ENCODE assay signal across 1 cellular context in the genomic region with DNA sequence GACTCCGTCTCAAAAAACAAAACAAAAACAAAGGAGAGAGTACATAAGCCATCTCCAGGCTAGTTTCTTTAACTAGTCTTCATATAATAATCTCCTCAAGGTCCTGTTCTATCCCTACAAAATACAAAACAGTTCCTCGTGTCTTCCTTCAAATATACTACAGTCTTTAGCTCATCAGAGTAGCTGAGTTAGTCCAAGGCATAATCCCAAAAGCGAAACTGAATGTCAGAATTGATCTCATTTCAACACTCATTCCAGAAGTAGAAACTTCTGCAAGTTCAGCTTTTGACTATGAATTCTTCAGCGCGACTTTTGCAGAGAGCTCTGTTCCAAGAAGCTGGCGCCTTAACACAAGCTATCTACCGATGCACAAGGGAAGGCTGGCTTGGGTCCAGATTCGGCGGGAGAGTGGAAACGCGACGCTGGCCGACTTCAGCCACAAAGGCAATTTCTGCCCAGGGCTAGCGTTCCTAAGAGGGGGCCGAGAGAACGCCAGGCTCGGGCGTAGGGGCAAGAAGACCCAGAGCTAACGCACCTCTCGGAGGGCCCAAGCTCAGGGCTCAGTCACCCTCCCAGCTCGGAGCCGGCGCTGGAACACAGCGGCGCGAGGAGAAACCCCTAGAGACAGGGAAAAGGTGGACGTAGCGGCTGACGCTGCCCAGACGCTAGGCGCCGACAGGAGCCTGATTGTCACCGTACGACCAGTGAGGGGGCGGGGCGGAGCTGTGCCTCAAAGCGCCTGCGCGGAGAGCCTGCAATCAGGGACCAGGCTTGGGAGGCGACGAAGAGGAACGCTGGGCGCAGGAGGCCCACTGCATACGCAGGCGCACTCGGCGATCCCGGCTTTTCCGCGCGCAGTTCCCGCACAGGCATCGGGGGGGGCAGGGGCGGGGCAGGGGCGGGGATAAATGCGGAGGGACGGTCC.
A peak's percentile ranks its signal among the peaks of the same experiment; 100 is the strongest.
TF ChIP-seq lines count a peak whose summit lies in the region.

No MANE protein-coding gene starts in this region.

TF ChIP-seq in HepG2, 621 proteins besides CTCF, POLR2A, EP300 and RAD21 (continued from another document and continues in another):
- TF ChIP-seq SIN3A (IDR thresholded peaks at IDR 0.05; ENCODE audit: borderline replicate concordance, low read depth, low read length) (peak; percentile 84; the same call in 1 of the 2 replicates), ATF1 (CRISPR knock-in tag; IDR thresholded peaks at IDR 0.05) (no peak), TBP (CRISPR knock-in tag; IDR thresholded peaks at IDR 0.05) (no peak), ZNF512B (CRISPR knock-in tag; IDR thresholded peaks at IDR 0.05; ENCODE audit: borderline replicate concordance) (no peak), ZNF556 (CRISPR knock-in tag; IDR thresholded peaks at IDR 0.05; ENCODE audit: borderline replicate concordance) (peak; percentile 59; the same call in 1 of the 2 replicates), ZNF7 (CRISPR knock-in tag; IDR thresholded peaks at IDR 0.05) (no peak), ZNF607 (CRISPR knock-in tag; IDR thresholded peaks at IDR 0.05; ENCODE audit: borderline replicate concordance) (peak; percentile 68; the same call in 1 of the 2 replicates), ARNT (IDR thresholded peaks at IDR 0.05) (no peak), RERE (CRISPR knock-in tag; IDR thresholded peaks at IDR 0.05; ENCODE audit: low read depth) (0 out of 2 replicates have a peak, but pooled peaks have one; percentile 13), ZSCAN31 (CRISPR knock-in tag; IDR thresholded peaks at IDR 0.05; ENCODE audit: low read depth) (peak; percentile 84; the same call in 1 of the 2 replicates), RBM39 (IDR thresholded peaks at IDR 0.05; ENCODE audit: low read depth, low read length, poor library complexity, severe bottlenecking) (no peak), ARHGAP35 (CRISPR knock-in tag; IDR thresholded peaks at IDR 0.05; ENCODE audit: borderline replicate concordance) (no peak), KLF6 (CRISPR knock-in tag; IDR thresholded peaks at IDR 0.05) (0 out of 2 replicates have a peak, but pooled peaks have one; percentile 8), PAWR (CRISPR knock-in tag; IDR thresholded peaks at IDR 0.05; ENCODE audit: borderline replicate concordance) (no peak), MIER3 (CRISPR knock-in tag; IDR thresholded peaks at IDR 0.05; ENCODE audit: borderline replicate concordance) (0 out of 2 replicates have a peak, but pooled peaks have one; percentile 58), MED8 (CRISPR knock-in tag; IDR thresholded peaks at IDR 0.05; ENCODE audit: insufficient replicate concordance) (no peak), TGIF2 (CRISPR knock-in tag; IDR thresholded peaks at IDR 0.05) (no peak; the same call in 1 of the 2 replicates), RBM22 (optimal IDR thresholded peaks at IDR 0.05; ENCODE audit: low read length) (no peak), TBX3 (IDR thresholded peaks at IDR 0.05; ENCODE audit: borderline replicate concordance) (no peak), ZNF225 (CRISPR knock-in tag; IDR thresholded peaks at IDR 0.05) (no peak), ZNF343 (CRISPR knock-in tag; IDR thresholded peaks at IDR 0.05) (peak; percentile 49; the same call in 1 of the 2 replicates), UBTF (CRISPR knock-in tag; IDR thresholded peaks at IDR 0.05) (peak; percentile 87), CREM (IDR thresholded peaks at IDR 0.05) (peak; percentile 57; the same call in 1 of the 2 replicates), CREM (CRISPR knock-in tag; IDR thresholded peaks at IDR 0.05) (no peak)
- TF ChIP-seq, protein P1, sequence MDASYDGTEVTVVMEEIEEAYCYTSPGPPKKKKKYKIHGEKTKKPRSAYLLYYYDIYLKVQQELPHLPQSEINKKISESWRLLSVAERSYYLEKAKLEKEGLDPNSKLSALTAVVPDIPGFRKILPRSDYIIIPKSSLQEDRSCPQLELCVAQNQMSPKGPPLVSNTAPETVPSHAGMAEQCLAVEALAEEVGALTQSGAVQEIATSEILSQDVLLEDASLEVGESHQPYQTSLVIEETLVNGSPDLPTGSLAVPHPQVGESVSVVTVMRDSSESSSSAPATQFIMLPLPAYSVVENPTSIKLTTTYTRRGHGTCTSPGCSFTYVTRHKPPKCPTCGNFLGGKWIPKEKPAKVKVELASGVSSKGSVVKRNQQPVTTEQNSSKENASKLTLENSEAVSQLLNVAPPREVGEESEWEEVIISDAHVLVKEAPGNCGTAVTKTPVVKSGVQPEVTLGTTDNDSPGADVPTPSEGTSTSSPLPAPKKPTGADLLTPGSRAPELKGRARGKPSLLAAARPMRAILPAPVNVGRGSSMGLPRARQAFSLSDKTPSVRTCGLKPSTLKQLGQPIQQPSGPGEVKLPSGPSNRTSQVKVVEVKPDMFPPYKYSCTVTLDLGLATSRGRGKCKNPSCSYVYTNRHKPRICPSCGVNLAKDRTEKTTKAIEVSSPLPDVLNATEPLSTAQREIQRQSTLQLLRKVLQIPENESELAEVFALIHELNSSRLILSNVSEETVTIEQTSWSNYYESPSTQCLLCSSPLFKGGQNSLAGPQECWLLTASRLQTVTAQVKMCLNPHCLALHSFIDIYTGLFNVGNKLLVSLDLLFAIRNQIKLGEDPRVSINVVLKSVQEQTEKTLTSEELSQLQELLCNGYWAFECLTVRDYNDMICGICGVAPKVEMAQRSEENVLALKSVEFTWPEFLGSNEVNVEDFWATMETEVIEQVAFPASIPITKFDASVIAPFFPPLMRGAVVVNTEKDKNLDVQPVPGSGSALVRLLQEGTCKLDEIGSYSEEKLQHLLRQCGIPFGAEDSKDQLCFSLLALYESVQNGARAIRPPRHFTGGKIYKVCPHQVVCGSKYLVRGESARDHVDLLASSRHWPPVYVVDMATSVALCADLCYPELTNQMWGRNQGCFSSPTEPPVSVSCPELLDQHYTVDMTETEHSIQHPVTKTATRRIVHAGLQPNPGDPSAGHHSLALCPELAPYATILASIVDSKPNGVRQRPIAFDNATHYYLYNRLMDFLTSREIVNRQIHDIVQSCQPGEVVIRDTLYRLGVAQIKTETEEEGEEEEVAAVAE (CRISPR knock-in tag; IDR thresholded peaks at IDR 0.05; ENCODE audit: borderline replicate concordance), result no peak
- TF ChIP-seq, protein P2, sequence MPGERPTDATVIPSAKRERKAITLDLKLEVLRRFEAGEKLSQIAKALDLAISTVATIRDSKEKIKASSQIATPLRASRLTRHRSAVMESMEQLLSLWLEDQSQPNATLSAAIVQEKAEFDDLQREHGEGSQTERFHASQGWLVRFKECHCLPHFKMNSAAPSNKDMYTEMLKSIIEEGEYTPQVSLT (CRISPR knock-in tag; IDR thresholded peaks at IDR 0.05; ENCODE audit: borderline replicate concordance, low read depth), result no peak
- TF ChIP-seq, protein P3, sequence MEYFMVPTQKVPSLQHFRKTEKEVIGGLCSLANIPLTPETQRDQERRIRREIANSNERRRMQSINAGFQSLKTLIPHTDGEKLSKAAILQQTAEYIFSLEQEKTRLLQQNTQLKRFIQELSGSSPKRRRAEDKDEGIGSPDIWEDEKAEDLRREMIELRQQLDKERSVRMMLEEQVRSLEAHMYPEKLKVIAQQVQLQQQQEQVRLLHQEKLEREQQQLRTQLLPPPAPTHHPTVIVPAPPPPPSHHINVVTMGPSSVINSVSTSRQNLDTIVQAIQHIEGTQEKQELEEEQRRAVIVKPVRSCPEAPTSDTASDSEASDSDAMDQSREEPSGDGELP (IDR thresholded peaks at IDR 0.05; ENCODE audit: borderline replicate concordance, low read depth), result no peak; the same call in 1 of the 2 replicates
- TF ChIP-seq, protein P4, sequence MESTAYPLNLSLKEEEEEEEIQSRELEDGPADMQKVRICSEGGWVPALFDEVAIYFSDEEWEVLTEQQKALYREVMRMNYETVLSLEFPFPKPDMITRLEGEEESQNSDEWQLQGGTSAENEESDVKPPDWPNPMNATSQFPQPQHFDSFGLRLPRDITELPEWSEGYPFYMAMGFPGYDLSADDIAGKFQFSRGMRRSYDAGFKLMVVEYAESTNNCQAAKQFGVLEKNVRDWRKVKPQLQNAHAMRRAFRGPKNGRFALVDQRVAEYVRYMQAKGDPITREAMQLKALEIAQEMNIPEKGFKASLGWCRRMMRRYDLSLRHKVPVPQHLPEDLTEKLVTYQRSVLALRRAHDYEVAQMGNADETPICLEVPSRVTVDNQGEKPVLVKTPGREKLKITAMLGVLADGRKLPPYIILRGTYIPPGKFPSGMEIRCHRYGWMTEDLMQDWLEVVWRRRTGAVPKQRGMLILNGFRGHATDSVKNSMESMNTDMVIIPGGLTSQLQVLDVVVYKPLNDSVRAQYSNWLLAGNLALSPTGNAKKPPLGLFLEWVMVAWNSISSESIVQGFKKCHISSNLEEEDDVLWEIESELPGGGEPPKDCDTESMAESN (CRISPR knock-in tag; conservative IDR thresholded peaks at IDR 0.05), result peak; percentile 84
- TF ChIP-seq, protein P5, sequence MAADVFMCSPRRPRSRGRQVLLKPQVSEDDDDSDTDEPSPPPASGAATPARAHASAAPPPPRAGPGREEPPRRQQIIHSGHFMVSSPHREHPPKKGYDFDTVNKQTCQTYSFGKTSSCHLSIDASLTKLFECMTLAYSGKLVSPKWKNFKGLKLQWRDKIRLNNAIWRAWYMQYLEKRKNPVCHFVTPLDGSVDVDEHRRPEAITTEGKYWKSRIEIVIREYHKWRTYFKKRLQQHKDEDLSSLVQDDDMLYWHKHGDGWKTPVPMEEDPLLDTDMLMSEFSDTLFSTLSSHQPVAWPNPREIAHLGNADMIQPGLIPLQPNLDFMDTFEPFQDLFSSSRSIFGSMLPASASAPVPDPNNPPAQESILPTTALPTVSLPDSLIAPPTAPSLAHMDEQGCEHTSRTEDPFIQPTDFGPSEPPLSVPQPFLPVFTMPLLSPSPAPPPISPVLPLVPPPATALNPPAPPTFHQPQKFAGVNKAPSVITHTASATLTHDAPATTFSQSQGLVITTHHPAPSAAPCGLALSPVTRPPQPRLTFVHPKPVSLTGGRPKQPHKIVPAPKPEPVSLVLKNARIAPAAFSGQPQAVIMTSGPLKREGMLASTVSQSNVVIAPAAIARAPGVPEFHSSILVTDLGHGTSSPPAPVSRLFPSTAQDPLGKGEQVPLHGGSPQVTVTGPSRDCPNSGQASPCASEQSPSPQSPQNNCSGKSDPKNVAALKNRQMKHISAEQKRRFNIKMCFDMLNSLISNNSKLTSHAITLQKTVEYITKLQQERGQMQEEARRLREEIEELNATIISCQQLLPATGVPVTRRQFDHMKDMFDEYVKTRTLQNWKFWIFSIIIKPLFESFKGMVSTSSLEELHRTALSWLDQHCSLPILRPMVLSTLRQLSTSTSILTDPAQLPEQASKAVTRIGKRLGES (CRISPR knock-in tag; IDR thresholded peaks at IDR 0.05; ENCODE audit: borderline replicate concordance), result no peak
